8 cellular contexts compared by ENCODE assay signal in genomic region chr1:23528245-23528978, GRCh38. TPM values are rescaled to one million over a fixed set of nuclear protein-coding genes. Genes with fewer than 3 reads are reported as not detected.
DNase-seq lines count a peak whose midpoint lies in the region; ATAC-seq and TF ChIP-seq lines count a peak whose summit lies in the region.

No MANE protein-coding gene starts in this region.

- H3K4me3 ChIP-seq in cardiac fibroblast (replicated peaks in 1 of 2; ENCODE audit: low read depth in 2 of 2, low read length in 2 of 2) (no peak overlapping the region), mesenchymal stem cell (ENCODE audit: insufficient read depth in 1 of 2, low read depth in 1 of 2, low read length in 2 of 2) (peak overlapping the region in 1 of 2 experiments; percentile 39)

- peak overlapping the region; percentile 53 for H3K9ac ChIP-seq in mesenchymal stem cell (ENCODE audit: low read length)

- DNase-seq in GM10248 (ENCODE audit: extremely low spot score) (peak; percentile 57), NCI-H2107 treated with DMSO at 0.1 percent for 48 hours (lab: John Stamatoyannopoulos, UW; ENCODE audit: unreplicated experiment) (peak; percentile 77), cardiac fibroblast (ENCODE audit: low read depth in 2 of 2) (peak; percentile 82), mesenchymal stem cell (peak; percentile 68)
- DNase-seq in stimulated activated CD8-positive, alpha-beta memory T cell treated with anti-CD3 and anti-CD28 coated beads, Interleukin-7, amount 100 ng/mL, for 4 hours (ENCODE audit: low read depth in 2 of 2) = peak; percentile 58 to 61

- H3K23ac ChIP-seq in mesenchymal stem cell (ENCODE audit: low read length in 2 of 2) = no peak overlapping the region

- H4K91ac ChIP-seq in mesenchymal stem cell (ENCODE audit: low read length) = no peak overlapping the region

- H2BK120ac ChIP-seq in mesenchymal stem cell (ENCODE audit: low read depth, low read length) = no peak overlapping the region

- H3K4ac ChIP-seq in mesenchymal stem cell (ENCODE audit: low read depth in 1 of 2, low read length in 2 of 2) = no peak overlapping the region

- no peak overlapping the region for H2BK5ac ChIP-seq in mesenchymal stem cell (ENCODE audit: low read depth, low read length, poor library complexity, severe bottlenecking)

- H3K27ac ChIP-seq in VCaP (peak overlapping the region; percentile 73), mesenchymal stem cell (ENCODE audit: low read length, poor library complexity, severe bottlenecking) (no peak overlapping the region)

- peak overlapping the region in 1 of 2 experiments; percentile 29 for H2BK12ac ChIP-seq in mesenchymal stem cell (ENCODE audit: low read length in 2 of 2)

- POLR2A ChIA-PET in GM10248 (lab: Yijun Ruan, JAX) = no interaction called here

- H3K4me1 ChIP-seq in mesenchymal stem cell (ENCODE audit: control insufficient read depth, insufficient read depth, low read depth, low read length) = peaks cover 17% of the 10 kb centered on the region

- peaks cover 5% of the 10 kb centered on the region for H3K79me1 ChIP-seq in mesenchymal stem cell (replicated peaks; ENCODE audit: low read length, poor library complexity, severe bottlenecking)

- no peak overlapping the region for H4K8ac ChIP-seq in mesenchymal stem cell (ENCODE audit: low read length)

- CTCF ChIA-PET in GM10248 (lab: Yijun Ruan, JAX) = interaction anchor here (1.1 to 28.7 kb wide), 13 partner anchors 9 to 219 kb away, joined by 3 to 508 read pairs (median 5); partner anchors contain the start of gene RPL11

- no peak overlapping the region for H3K4me2 ChIP-seq in mesenchymal stem cell (ENCODE audit: low read length, poor library complexity, severe bottlenecking)

- no peaks in the 10 kb centered on the region for H3K9me3 ChIP-seq in mesenchymal stem cell (ENCODE audit: control insufficient read depth, low read length)

- no peak overlapping the region for H2AFZ ChIP-seq in mesenchymal stem cell (ENCODE audit: low read depth, low read length)

- H3K14ac ChIP-seq in mesenchymal stem cell (ENCODE audit: low read length in 2 of 2) = no peak overlapping the region

- WGBS in mesenchymal stem cell = 18% methylated on average over 9 of the region's 9 CpGs

- peaks cover 6 to 10% of the 10 kb centered on the region in 2 experiments for H3K27me3 ChIP-seq in mesenchymal stem cell (ENCODE audit: control insufficient read depth in 1 of 2, insufficient read depth in 1 of 2, low read length in 2 of 2)

- no peak overlapping the region for H2AK5ac ChIP-seq in mesenchymal stem cell (ENCODE audit: low read length, severe bottlenecking)

- TF ChIP-seq CTCF in GM10248 (IDR thresholded peaks at IDR 0.05; ENCODE audit: control extremely low read depth, extremely low read depth, low read depth, missing control alignments) (no peak), VCaP (conservative IDR thresholded peaks at IDR 0.05) (no peak), cardiac fibroblast (IDR thresholded peaks at IDR 0.05; ENCODE audit: low read depth, low read length) (no peak)

- peak; percentile 38 for ATAC-seq in HG02588 (IDR thresholded peaks at IDR 0.05; ENCODE audit: unreplicated experiment)
- no peak for ATAC-seq in HG02938 (IDR thresholded peaks at IDR 0.05; ENCODE audit: unreplicated experiment)

- H3K36me3 ChIP-seq in mesenchymal stem cell (ENCODE audit: control insufficient read depth in 1 of 2, insufficient read depth in 2 of 2, low read depth in 1 of 2, low read length in 2 of 2) = no peaks in the 10 kb centered on the region

- H3K18ac ChIP-seq in mesenchymal stem cell (ENCODE audit: low read depth in 1 of 2, low read length in 2 of 2) = no peak overlapping the region

- H2BK15ac ChIP-seq in mesenchymal stem cell (ENCODE audit: low read depth, poor library complexity, severe bottlenecking) = no peak overlapping the region

RNA-seq across cellular contexts. Expression of gene E2F2, which starts 2.6 kb away (rescaled TPM):
- polyA plus RNA-seq in mesenchymal stem cell (2013, experiment 1 of 2) = 0.59 TPM
- polyA plus RNA-seq in mesenchymal stem cell (2013, experiment 2 of 2) = 0.44 TPM

RNA-seq across cellular contexts. Expression of gene ID3, which starts 30.9 kb away (rescaled TPM):
- 497 TPM for polyA plus RNA-seq in mesenchymal stem cell (2013, experiment 1 of 2)
- 504 TPM for polyA plus RNA-seq in mesenchymal stem cell (2013, experiment 2 of 2)

RNA-seq across cellular contexts. Expression of gene ASAP3, which starts 44.4 kb away (rescaled TPM):
- polyA plus RNA-seq in mesenchymal stem cell (2013, experiment 1 of 2) = 18.6 TPM
- 18.9 TPM for polyA plus RNA-seq in mesenchymal stem cell (2013, experiment 2 of 2)
